In the genomic region with DNA sequence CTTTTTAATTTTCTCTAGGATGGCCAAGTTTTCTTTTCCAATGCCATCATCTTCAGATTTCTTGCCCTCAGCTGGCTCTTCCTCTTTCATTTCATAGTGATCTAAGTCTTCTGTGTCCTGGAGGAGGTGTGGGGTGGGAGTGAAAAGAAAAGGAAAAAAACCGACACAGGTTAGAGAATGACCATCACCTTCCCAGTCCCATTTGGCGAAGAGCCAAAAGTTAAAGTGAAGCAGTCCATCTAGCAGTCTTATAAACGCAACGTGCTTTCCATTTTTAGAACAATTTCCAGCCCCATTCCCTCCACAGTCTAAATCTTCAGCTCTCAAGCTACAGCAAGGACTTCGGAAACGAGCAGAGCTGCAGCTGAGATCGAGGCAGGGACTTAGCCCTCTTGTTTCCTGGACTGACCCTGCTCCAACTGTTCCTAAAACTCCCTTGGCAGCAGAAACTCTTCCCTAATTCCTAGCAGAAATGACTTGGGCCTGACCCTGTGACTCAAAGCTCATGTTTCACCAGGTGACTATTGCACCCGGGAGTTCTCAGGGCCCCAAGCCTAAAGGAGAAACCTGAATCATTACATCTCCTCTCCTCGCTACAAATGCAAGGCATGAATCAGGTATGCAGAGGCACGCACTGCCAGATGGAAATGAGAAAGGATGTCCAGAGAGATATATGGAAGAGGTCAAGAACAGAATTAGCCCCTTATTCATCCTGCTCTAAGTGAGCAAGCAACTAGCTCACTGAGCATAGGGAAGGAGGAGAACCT, we compare ENCODE assay signal across 28 cellular contexts. TPM values are rescaled to one million over a fixed set of nuclear protein-coding genes. Genes with fewer than 3 reads are reported as not detected.
DNase-seq lines count a peak whose midpoint lies in the region; ATAC-seq and TF ChIP-seq lines count a peak whose summit lies in the region.
"Had no signal": no experiment of that assay in that cellular context is flagged by ENCODE, and none has a peak within 500 bp of the region (broad histone marks: within the 10 kb centered on the region; RNA-seq: fewer than 3 reads in every experiment).

No MANE protein-coding gene starts in this region.

- no peak overlapping the region for H2BK120ac ChIP-seq in mesenchymal stem cell (ENCODE audit: low read depth, low read length)

- H3K79me1 ChIP-seq in mesenchymal stem cell (replicated peaks; ENCODE audit: low read length, poor library complexity, severe bottlenecking), result peaks cover 47% of the 10 kb centered on the region

- H3K9me3 Mint-ChIP-seq in activated CD8-positive, alpha-beta T cell treated with anti-CD3 and anti-CD28 coated beads, Interleukin-2, amount 10 ng/mL, durations not matched to agents 7 days and 5 days (ENCODE audit: insufficient read depth), result no peaks in the 10 kb centered on the region
- H3K9me3 Mint-ChIP-seq in activated CD8-positive, alpha-beta T cell treated with anti-CD3 and anti-CD28 coated beads for 36 hours, result no peaks in the 10 kb centered on the region
- H3K9me3 Mint-ChIP-seq in endothelial cell (ENCODE audit: unreplicated experiment) (no peaks in the 10 kb centered on the region), Caco-2 (ENCODE audit: unreplicated experiment) (no peaks in the 10 kb centered on the region)
- H3K9me3 Mint-ChIP-seq: activated CD4-positive, alpha-beta memory T cell treated with anti-CD3 and anti-CD28 coated beads, Interleukin-2, amount 10 ng/mL, durations not matched to agents 7 days and 5 days; activated naive CD4-positive, alpha-beta T cell treated with anti-CD3 and anti-CD28 coated beads, Interleukin-2, amount 10 ng/mL, durations not matched to agents 7 days and 5 days; natural killer cell had no signal

- TF ChIP-seq CTCF in activated CD8-positive, alpha-beta T cell treated with anti-CD3 and anti-CD28 coated beads for 36 hours (IDR thresholded peaks at IDR 0.05), result no peak
- TF ChIP-seq CTCF in endothelial cell (IDR thresholded peaks at IDR 0.05; ENCODE audit: unreplicated experiment) (no peak), foreskin fibroblast (IDR thresholded peaks at IDR 0.05; ENCODE audit: low read depth, low read length) (no peak), Caco-2 (IDR thresholded peaks at IDR 0.05; ENCODE audit: insufficient read depth in 1 of 2, low read depth in 1 of 2, low read length in 1 of 2, severe bottlenecking in 1 of 2, unreplicated experiment in 1 of 2) (no peak)

- no peak for ATAC-seq in activated CD8-positive, alpha-beta T cell treated with anti-CD3 and anti-CD28 coated beads, Interleukin-2, amount 10 ng/mL, durations not matched to agents 7 days and 5 days
- ATAC-seq in activated CD8-positive, alpha-beta T cell treated with anti-CD3 and anti-CD28 coated beads for 36 hours, result no peak
- ATAC-seq: natural killer cell had no signal

- peaks cover 31% of the 10 kb centered on the region for H3K4me1 Mint-ChIP-seq in activated CD8-positive, alpha-beta T cell treated with anti-CD3 and anti-CD28 coated beads, Interleukin-2, amount 10 ng/mL, durations not matched to agents 7 days and 5 days (ENCODE audit: low read depth)
- H3K4me1 Mint-ChIP-seq in activated CD8-positive, alpha-beta T cell treated with anti-CD3 and anti-CD28 coated beads for 36 hours (ENCODE audit: low read depth), result peaks cover 29% of the 10 kb centered on the region
- H3K4me1 Mint-ChIP-seq in endothelial cell (ENCODE audit: unreplicated experiment), result peaks cover 28% of the 10 kb centered on the region
- peaks cover 7% of the 10 kb centered on the region for H3K4me1 Mint-ChIP-seq in Caco-2 (ENCODE audit: low read depth, unreplicated experiment)

- DNase-seq in activated CD8-positive, alpha-beta T cell treated with anti-CD3 and anti-CD28 coated beads, Interleukin-2, amount 10 ng/mL, durations not matched to agents 7 days and 5 days, result no peak
- no peak for DNase-seq in activated CD8-positive, alpha-beta T cell treated with anti-CD3 and anti-CD28 coated beads for 36 hours
- DNase-seq in endothelial cell (ENCODE audit: low spot score) (no peak), mesenchymal stem cell (no peak), foreskin fibroblast (no peak), NCI-H748 (lab: John Stamatoyannopoulos, UW; ENCODE audit: unreplicated experiment) (no peak), Caco-2 (no peak)
- DNase-seq: activated CD4-positive, alpha-beta memory T cell treated with anti-CD3 and anti-CD28 coated beads, Interleukin-2, amount 10 ng/mL, durations not matched to agents 7 days and 5 days; activated CD4-positive, CD25-positive, alpha-beta regulatory T cell; activated naive CD4-positive, alpha-beta T cell treated with anti-CD3 and anti-CD28 coated beads, Interleukin-2, amount 10 ng/mL, durations not matched to agents 7 days and 5 days; anterior cingulate cortex; DND-41; GF-D8; natural killer cell; NCI-H446; NCI-H774; nucleus accumbens; stimulated activated naive CD4-positive, alpha-beta T cell; upper lobe of left lung had no signal

- H3K4me1 ChIP-seq in mesenchymal stem cell (ENCODE audit: control insufficient read depth, insufficient read depth, low read depth, low read length) (peaks cover 12% of the 10 kb centered on the region), stomach smooth muscle (ENCODE audit: control insufficient read depth, insufficient read depth, low read length) (peaks cover 49% of the 10 kb centered on the region), Caco-2 (peaks cover 13% of the 10 kb centered on the region)

- H3K27me3 ChIP-seq in mesenchymal stem cell (ENCODE audit: control insufficient read depth in 1 of 2, insufficient read depth in 1 of 2, low read length in 2 of 2) (no peaks in the 10 kb centered on the region), stomach smooth muscle (ENCODE audit: control insufficient read depth in 1 of 2, insufficient read depth in 2 of 2, low read length in 2 of 2) (no peaks in the 10 kb centered on the region), Caco-2 (replicated peaks; ENCODE audit: control insufficient read depth, insufficient read depth, low read length) (no peaks in the 10 kb centered on the region)
- H3K27me3 ChIP-seq: suprapubic skin, upper lobe of left lung had no signal

- H3K18ac ChIP-seq in mesenchymal stem cell (ENCODE audit: low read depth in 1 of 2, low read length in 2 of 2), result no peak overlapping the region

- peaks cover 60 to 77% of the 10 kb centered on the region in 2 experiments for H3K36me3 ChIP-seq in mesenchymal stem cell (ENCODE audit: control insufficient read depth in 1 of 2, insufficient read depth in 2 of 2, low read depth in 1 of 2, low read length in 2 of 2)
- peaks cover 62 to 65% of the 10 kb centered on the region in 2 donors for H3K36me3 ChIP-seq in stomach smooth muscle (ENCODE audit: control insufficient read depth in 2 of 2, insufficient read depth in 2 of 2, low read length in 2 of 2)
- H3K36me3 ChIP-seq in Caco-2 (ENCODE audit: control insufficient read depth, insufficient read depth, low read length), result peaks cover 16% of the 10 kb centered on the region

- peak overlapping the region; percentile 11 for H3K27ac Mint-ChIP-seq in activated CD8-positive, alpha-beta T cell treated with anti-CD3 and anti-CD28 coated beads, Interleukin-2, amount 10 ng/mL, durations not matched to agents 7 days and 5 days
- no peak overlapping the region for H3K27ac Mint-ChIP-seq in activated CD8-positive, alpha-beta T cell treated with anti-CD3 and anti-CD28 coated beads for 36 hours
- no peak overlapping the region for H3K27ac Mint-ChIP-seq in endothelial cell (ENCODE audit: unreplicated experiment)
- H3K27ac Mint-ChIP-seq in Caco-2 (ENCODE audit: unreplicated experiment), result no peak overlapping the region
- H3K27ac Mint-ChIP-seq: activated CD4-positive, alpha-beta memory T cell treated with anti-CD3 and anti-CD28 coated beads, Interleukin-2, amount 10 ng/mL, durations not matched to agents 7 days and 5 days; activated naive CD4-positive, alpha-beta T cell treated with anti-CD3 and anti-CD28 coated beads, Interleukin-2, amount 10 ng/mL, durations not matched to agents 7 days and 5 days; natural killer cell had no signal

- no peak overlapping the region for H3K4ac ChIP-seq in mesenchymal stem cell (ENCODE audit: low read depth in 1 of 2, low read length in 2 of 2)

- no peak overlapping the region for H2BK5ac ChIP-seq in mesenchymal stem cell (ENCODE audit: low read depth, low read length, poor library complexity, severe bottlenecking)

- no TSS peak for BruUV-seq in Caco-2 (replicated peaks; lab: Mats Ljungman, UMichigan)

- no peak overlapping the region for H2BK12ac ChIP-seq in mesenchymal stem cell (ENCODE audit: low read length in 2 of 2)

- H3K27me3 Mint-ChIP-seq in activated CD8-positive, alpha-beta T cell treated with anti-CD3 and anti-CD28 coated beads, Interleukin-2, amount 10 ng/mL, durations not matched to agents 7 days and 5 days (ENCODE audit: low read depth), result no peaks in the 10 kb centered on the region
- H3K27me3 Mint-ChIP-seq in activated CD8-positive, alpha-beta T cell treated with anti-CD3 and anti-CD28 coated beads for 36 hours, result no peaks in the 10 kb centered on the region
- H3K27me3 Mint-ChIP-seq in endothelial cell (ENCODE audit: unreplicated experiment) (peaks cover 7% of the 10 kb centered on the region), Caco-2 (ENCODE audit: insufficient read depth, unreplicated experiment) (no peaks in the 10 kb centered on the region)
- H3K27me3 Mint-ChIP-seq: activated CD4-positive, alpha-beta memory T cell treated with anti-CD3 and anti-CD28 coated beads, Interleukin-2, amount 10 ng/mL, durations not matched to agents 7 days and 5 days; activated naive CD4-positive, alpha-beta T cell treated with anti-CD3 and anti-CD28 coated beads, Interleukin-2, amount 10 ng/mL, durations not matched to agents 7 days and 5 days had no signal

- H3K9ac ChIP-seq in mesenchymal stem cell (ENCODE audit: low read length) (peak overlapping the region; percentile 12), stomach smooth muscle (ENCODE audit: low read length in 2 of 2) (peak overlapping the region; percentile 22 to 55)

- H3K23ac ChIP-seq in mesenchymal stem cell (ENCODE audit: low read length in 2 of 2), result no peak overlapping the region

- WGBS in mesenchymal stem cell, result 88% methylated on average over 8 of the region's 10 CpGs

- H3K27ac ChIP-seq in mesenchymal stem cell (ENCODE audit: low read length, poor library complexity, severe bottlenecking) (no peak overlapping the region), stomach smooth muscle (ENCODE audit: low read length) (peak overlapping the region; percentile 13)
- H3K27ac ChIP-seq: suprapubic skin, upper lobe of left lung had no signal

- H3K9me3 ChIP-seq in mesenchymal stem cell (ENCODE audit: control insufficient read depth, low read length), result no peaks in the 10 kb centered on the region
- H3K9me3 ChIP-seq in stomach smooth muscle (ENCODE audit: control insufficient read depth in 2 of 2, low read length in 2 of 2), result no peaks in the 10 kb centered on the region
- H3K9me3 ChIP-seq in Caco-2, result no peaks in the 10 kb centered on the region
- H3K9me3 ChIP-seq: HAP-1, suprapubic skin, upper lobe of left lung had no signal

- H2AFZ ChIP-seq in mesenchymal stem cell (ENCODE audit: low read depth, low read length), result no peak overlapping the region

- intact Hi-C loops in activated CD8-positive, alpha-beta T cell treated with anti-CD3 and anti-CD28 coated beads for 36 hours (cut with micrococcal nuclease), result no loop called here
- intact Hi-C loops in Caco-2 (cut with micrococcal nuclease; ENCODE audit: unreplicated experiment), result no loop called here

- H3K4me3 ChIP-seq in mesenchymal stem cell (ENCODE audit: insufficient read depth in 1 of 2, low read depth in 1 of 2, low read length in 2 of 2), result no peak overlapping the region
- H3K4me3 ChIP-seq in stomach smooth muscle (ENCODE audit: low read length in 2 of 2), result no peak overlapping the region
- no peak overlapping the region for H3K4me3 ChIP-seq in foreskin fibroblast (ENCODE audit: low read depth in 1 of 2, low read length in 2 of 2)
- no peak overlapping the region for H3K4me3 ChIP-seq in Caco-2 (ENCODE audit: low read depth, low read length)
- H3K4me3 ChIP-seq: HAP-1, skin epidermis, suprapubic skin, upper lobe of left lung had no signal

- no peak overlapping the region for H3K4me2 ChIP-seq in mesenchymal stem cell (ENCODE audit: low read length, poor library complexity, severe bottlenecking)

- H2AK5ac ChIP-seq in mesenchymal stem cell (ENCODE audit: low read length, severe bottlenecking), result no peak overlapping the region

- no peak overlapping the region for H3K14ac ChIP-seq in mesenchymal stem cell (ENCODE audit: low read length in 2 of 2)

- CTCF ChIA-PET in activated CD8-positive, alpha-beta T cell treated with anti-CD3 and anti-CD28 coated beads, Interleukin-2, amount 10 ng/mL, durations not matched to agents 7 days and 5 days (lab: Charles Lee), result interaction anchor here (1.0 to 5.9 kb wide), 3 partner anchors 73 to 325 kb away, joined by 3 to 36 read pairs (median 7); no protein-coding TSS in a partner anchor
- CTCF ChIA-PET in activated CD8-positive, alpha-beta T cell treated with anti-CD3 and anti-CD28 coated beads for 36 hours (lab: Charles Lee), result interaction anchor here (0.9 to 7.1 kb wide), 4 partner anchors 7 to 88 kb away, joined by 3 to 53 read pairs (median 14); no protein-coding TSS in a partner anchor
- CTCF ChIA-PET in Caco-2 (lab: Charles Lee), result interaction anchor here (0.6 kb wide), 1 partner anchor 469 kb away, joined by 3 read pairs; no protein-coding TSS in a partner anchor

- H4K8ac ChIP-seq in mesenchymal stem cell (ENCODE audit: low read length), result no peak overlapping the region

- H3K36me3 Mint-ChIP-seq in activated CD8-positive, alpha-beta T cell treated with anti-CD3 and anti-CD28 coated beads, Interleukin-2, amount 10 ng/mL, durations not matched to agents 7 days and 5 days (ENCODE audit: low read depth), result peaks cover 78% of the 10 kb centered on the region
- peaks cover 57% of the 10 kb centered on the region for H3K36me3 Mint-ChIP-seq in activated CD8-positive, alpha-beta T cell treated with anti-CD3 and anti-CD28 coated beads for 36 hours (ENCODE audit: low read depth)
- peaks cover 61% of the 10 kb centered on the region for H3K36me3 Mint-ChIP-seq in endothelial cell (ENCODE audit: low read depth, unreplicated experiment)
- H3K36me3 Mint-ChIP-seq in Caco-2 (ENCODE audit: insufficient read depth, unreplicated experiment), result peaks cover 82% of the 10 kb centered on the region

- H3K4me3 Mint-ChIP-seq in activated CD8-positive, alpha-beta T cell treated with anti-CD3 and anti-CD28 coated beads, Interleukin-2, amount 10 ng/mL, durations not matched to agents 7 days and 5 days, result no peak overlapping the region
- H3K4me3 Mint-ChIP-seq in activated CD8-positive, alpha-beta T cell treated with anti-CD3 and anti-CD28 coated beads for 36 hours, result no peak overlapping the region
- H3K4me3 Mint-ChIP-seq in endothelial cell (ENCODE audit: unreplicated experiment) (peak overlapping the region; percentile 6), Caco-2 (ENCODE audit: unreplicated experiment) (no peak overlapping the region)
- H3K4me3 Mint-ChIP-seq: activated CD4-positive, alpha-beta memory T cell treated with anti-CD3 and anti-CD28 coated beads, Interleukin-2, amount 10 ng/mL, durations not matched to agents 7 days and 5 days; activated naive CD4-positive, alpha-beta T cell treated with anti-CD3 and anti-CD28 coated beads, Interleukin-2, amount 10 ng/mL, durations not matched to agents 7 days and 5 days; natural killer cell had no signal

- POLR2A ChIA-PET in activated CD8-positive, alpha-beta T cell treated with anti-CD3 and anti-CD28 coated beads, Interleukin-2, amount 10 ng/mL, durations not matched to agents 7 days and 5 days (lab: Charles Lee), result interaction anchor here (1.4 kb wide), 1 partner anchor 73 kb away, joined by 3 read pairs; no protein-coding TSS in a partner anchor
- POLR2A ChIA-PET in activated CD8-positive, alpha-beta T cell treated with anti-CD3 and anti-CD28 coated beads for 36 hours (lab: Charles Lee), result interaction anchor here (0.9 kb wide), 1 partner anchor 10 kb away, joined by 3 read pairs; no protein-coding TSS in a partner anchor
- POLR2A ChIA-PET in Caco-2 (lab: Charles Lee), result interaction anchor here (0.5 kb wide), 1 partner anchor 55 kb away, joined by 5 read pairs; a partner anchor contains a TSS

- no peak overlapping the region for H4K91ac ChIP-seq in mesenchymal stem cell (ENCODE audit: low read length)

- no peak overlapping the region for H2BK15ac ChIP-seq in mesenchymal stem cell (ENCODE audit: low read depth, poor library complexity, severe bottlenecking)

RNA-seq across cellular contexts. Expression of a gene that starts 5.2 kb away (rescaled TPM):
- total RNA-seq in activated CD8-positive, alpha-beta T cell treated with anti-CD3 and anti-CD28 coated beads, Interleukin-2, amount 10 ng/mL, durations not matched to agents 7 days and 5 days, result 100 to 1,000 TPM in 1 of 2 experiments, 10 to 100 TPM in 1; 93.6 to 103 TPM
- 10 to 100 TPM; 71.2 to 74.6 TPM for total RNA-seq in activated CD8-positive, alpha-beta T cell treated with anti-CD3 and anti-CD28 coated beads for 36 hours
- total RNA-seq in endothelial cell (ENCODE audit: unreplicated experiment), result 73.9 TPM
- polyA plus RNA-seq in mesenchymal stem cell (2013, experiment 1 of 2), result 51.6 TPM
- polyA plus RNA-seq in mesenchymal stem cell (2013, experiment 2 of 2), result 50.8 TPM
- 92.2 and 93.2 TPM in 2 replicates for total RNA-seq in Caco-2 (2022)

RNA-seq across cellular contexts. Expression of a gene that starts 14.3 kb away (rescaled TPM):
- total RNA-seq in activated CD8-positive, alpha-beta T cell treated with anti-CD3 and anti-CD28 coated beads, Interleukin-2, amount 10 ng/mL, durations not matched to agents 7 days and 5 days, result not detected
- total RNA-seq in activated CD8-positive, alpha-beta T cell treated with anti-CD3 and anti-CD28 coated beads for 36 hours, result not detected
- total RNA-seq in endothelial cell (ENCODE audit: unreplicated experiment) (0.44 TPM), Caco-2 (2022) (0.09 TPM in 1 of 2 replicates, not detected in the other)
- not detected for polyA plus RNA-seq in mesenchymal stem cell (2013, experiment 1 of 2)
- polyA plus RNA-seq in mesenchymal stem cell (2013, experiment 2 of 2), result 0.01 TPM
- total RNA-seq: activated CD4-positive, alpha-beta memory T cell treated with anti-CD3 and anti-CD28 coated beads, Interleukin-2, amount 10 ng/mL, durations not matched to agents 7 days and 5 days; epithelial cell of proximal tubule; mononuclear cell; natural killer cell; RPMI7951; T-helper 1 cell treated with Interleukin-12 subunit alpha and Interleukin-12 subunit beta and Interleukin-4 antibody, amounts not matched to agents 30 ng/mL and 1 ng/mL, for 36 hours had no signal

RNA-seq across cellular contexts. Expression of a gene that starts 51.0 kb away (rescaled TPM):
- not detected for total RNA-seq in activated CD8-positive, alpha-beta T cell treated with anti-CD3 and anti-CD28 coated beads, Interleukin-2, amount 10 ng/mL, durations not matched to agents 7 days and 5 days
- not detected for total RNA-seq in activated CD8-positive, alpha-beta T cell treated with anti-CD3 and anti-CD28 coated beads for 36 hours
- total RNA-seq in endothelial cell (ENCODE audit: unreplicated experiment) (79.3 TPM), Caco-2 (2022) (0.07 TPM in 1 of 2 replicates, not detected in the other)
- 0.01 TPM for polyA plus RNA-seq in mesenchymal stem cell (2013, experiment 1 of 2)
- polyA plus RNA-seq in mesenchymal stem cell (2013, experiment 2 of 2), result under 0.01 TPM
- total RNA-seq: activated CD4-positive, alpha-beta memory T cell treated with anti-CD3 and anti-CD28 coated beads, Interleukin-2, amount 10 ng/mL, durations not matched to agents 7 days and 5 days; RPMI7951; T-helper 1 cell treated with Interleukin-12 subunit alpha and Interleukin-12 subunit beta and Interleukin-4 antibody, amounts not matched to agents 30 ng/mL and 1 ng/mL, for 36 hours had no signal

RNA-seq across cellular contexts. Expression of a gene that starts 51.2 kb away (rescaled TPM):
- total RNA-seq in activated CD8-positive, alpha-beta T cell treated with anti-CD3 and anti-CD28 coated beads, Interleukin-2, amount 10 ng/mL, durations not matched to agents 7 days and 5 days, result not detected
- total RNA-seq in activated CD8-positive, alpha-beta T cell treated with anti-CD3 and anti-CD28 coated beads for 36 hours, result not detected
- total RNA-seq in endothelial cell (ENCODE audit: unreplicated experiment), result 27.8 TPM
- not detected for polyA plus RNA-seq in mesenchymal stem cell (2013, experiment 1 of 2)
- not detected for polyA plus RNA-seq in mesenchymal stem cell (2013, experiment 2 of 2)
- not detected in 2 replicates for total RNA-seq in Caco-2 (2022)
- total RNA-seq: activated CD4-positive, alpha-beta memory T cell treated with anti-CD3 and anti-CD28 coated beads, Interleukin-2, amount 10 ng/mL, durations not matched to agents 7 days and 5 days; epithelial cell of proximal tubule; kidney epithelial cell; mononuclear cell; RPMI7951; T-helper 1 cell treated with Interleukin-12 subunit alpha and Interleukin-12 subunit beta and Interleukin-4 antibody, amounts not matched to agents 30 ng/mL and 1 ng/mL, for 36 hours had no signal

RNA-seq across cellular contexts. Expression of a gene that starts 54.7 kb away (rescaled TPM):
- total RNA-seq in activated CD8-positive, alpha-beta T cell treated with anti-CD3 and anti-CD28 coated beads, Interleukin-2, amount 10 ng/mL, durations not matched to agents 7 days and 5 days, result 100 to 1,000 TPM; 314 to 317 TPM
- 100 to 1,000 TPM; 261 to 267 TPM for total RNA-seq in activated CD8-positive, alpha-beta T cell treated with anti-CD3 and anti-CD28 coated beads for 36 hours
- total RNA-seq in endothelial cell (ENCODE audit: unreplicated experiment) (156 TPM), Caco-2 (2022) (178 and 190 TPM in 2 replicates)
- polyA plus RNA-seq in mesenchymal stem cell (2013, experiment 1 of 2), result 93.5 TPM
- polyA plus RNA-seq in mesenchymal stem cell (2013, experiment 2 of 2), result 91.9 TPM

Comparison
In these comparisons a context has a peak if more than half of its experiments do, and no peak if none do; other contexts are left out.
1. RNA of a gene that starts 51.0 kb away (total RNA-seq): 79.3 TPM in endothelial cell (single experiment); 0.07 TPM in Caco-2, not detected in activated CD8-positive, alpha-beta T cell treated with anti-CD3 and anti-CD28 coated beads for 36 hours and not detected in activated CD8-positive, alpha-beta T cell treated with anti-CD3 and anti-CD28 coated beads, Interleukin-2, amount 10 ng/mL, durations not matched to agents 7 days and 5 days; every median in the first group is over 10 times any median in the second.